28 cellular contexts compared by ENCODE assay signal in genomic region chr13:113058988-113059850, GRCh38. TPM values are rescaled to one million over a fixed set of nuclear protein-coding genes. Genes with fewer than 3 reads are reported as not detected.
A peak's percentile ranks its signal among the peaks of the same experiment; 100 is the strongest.
DNase-seq lines count a peak whose midpoint lies in the region; ATAC-seq, FAIRE-seq and TF ChIP-seq lines count a peak whose summit lies in the region.
"Had no signal": no experiment of that assay in that cellular context is flagged by ENCODE, and none has a peak within 500 bp of the region (broad histone marks: within the 10 kb centered on the region; RNA-seq: fewer than 3 reads in every experiment).

No MANE protein-coding gene starts in this region.

- ATAC-seq in left ventricle myocardium superior: no peak
- ATAC-seq in HG03432 (IDR thresholded peaks at IDR 0.05; ENCODE audit: unreplicated experiment): no peak
- ATAC-seq: activated naive CD8-positive, alpha-beta T cell treated with anti-CD3 and anti-CD28 coated beads, Interleukin-2, amount 50 U/mL, for 24 hours; sciatic nerve; stimulated activated naive B cell treated with anti-CD40 and anti-IgM and Interleukin-4, amounts not matched to agents 10 μg/mL and 1 μg/mL and 100 μg/mL, for 72 hours had no signal

- DNase-seq in DMS53 (lab: John Stamatoyannopoulos, UW) (peak; percentile 25), DMS53 treated with DMSO at 0.1 percent for 48 hours (lab: John Stamatoyannopoulos, UW; ENCODE audit: unreplicated experiment) (no peak), bronchial epithelial cell (ENCODE audit: low read depth) (no peak), left ventricle myocardium superior (peak; percentile 13), superior temporal gyrus (ENCODE audit: extremely low spot score) (peak; percentile 29), H7 (no peak), HTR-8/SVneo (ENCODE audit: insufficient read length, low spot score) (no peak)
- DNase-seq: activated CD4-positive, alpha-beta T cell treated with anti-CD3 and anti-CD28 coated beads, Interleukin-2, amount 10 ng/mL, durations not matched to agents 24 days and 14 days; activated gamma-delta T cell; activated naive CD8-positive, alpha-beta T cell treated with anti-CD3 and anti-CD28 coated beads, Interleukin-2, amount 50 U/mL, for 24 hours; activated T-cell treated with anti-CD3 and anti-CD28 coated beads, Interleukin-2, amount 50 U/mL, for 24 hours; CD4-positive, alpha-beta T cell; effector memory CD4-positive, alpha-beta T cell; H9; NCI-H1436; NCI-H2107; NCI-H446 treated with DMSO at 0.1 percent for 48 hours; SHP77 treated with DMSO at 0.1 percent for 48 hours; stimulated activated CD4-positive, alpha-beta T cell treated with anti-CD3 and anti-CD28 coated beads, Interleukin-4, amount 100 ng/mL, for 4 hours; stimulated activated naive B cell treated with anti-CD40 and anti-IgM and Interleukin-4, amounts not matched to agents 10 μg/mL and 1 μg/mL and 100 μg/mL, for 72 hours; testis had no signal

- H3K36me3 ChIP-seq in bronchial epithelial cell (ENCODE audit: control insufficient read depth, insufficient read depth, low read length) (no peaks in the 10 kb centered on the region), H7 (replicated peaks; ENCODE audit: control insufficient read depth, insufficient read depth, low read length) (no peaks in the 10 kb centered on the region)
- H3K36me3 ChIP-seq: vagina had no signal

- no peak overlapping the region for H3K4me3 ChIP-seq in bronchial epithelial cell (ENCODE audit: low read depth, low read length)
- no peak overlapping the region for H3K4me3 ChIP-seq in H7 (ENCODE audit: insufficient read depth, low read depth, low read length)
- H3K4me3 ChIP-seq: heart left ventricle, testis, vagina had no signal

- H3K27me3 ChIP-seq in bronchial epithelial cell (ENCODE audit: control insufficient read depth, insufficient read depth, low read length) (no peaks in the 10 kb centered on the region), H7 (ENCODE audit: control insufficient read depth, insufficient read depth, low read length) (no peaks in the 10 kb centered on the region)
- H3K27me3 ChIP-seq: heart left ventricle, testis, vagina had no signal

- intact Hi-C loops in left ventricle myocardium superior (cut with micrococcal nuclease): no loop called here

- FAIRE-seq in bronchial epithelial cell (lab: Jason Lieb, UNC): peak; percentile 32
- FAIRE-seq in HTR-8/SVneo (lab: Jason Lieb, UNC): no peak
- FAIRE-seq: GM12891 had no signal

- no peak for TF ChIP-seq CTCF in bronchial epithelial cell (IDR thresholded peaks at IDR 0.05; ENCODE audit: insufficient read depth, low read length, severe bottlenecking)

RNA-seq across cellular contexts. Expression of gene F7, which starts 46.4 kb away (rescaled TPM):
- not detected in 2 replicates for total RNA-seq in bronchial epithelial cell
- not detected for total RNA-seq in left ventricle myocardium superior
- total RNA-seq in H7 (2014; rRNA removed; shearing (Covaris generic)): 0.28 and 1.5 TPM in 2 replicates
- total RNA-seq: activated CD4-positive, alpha-beta T cell treated with anti-CD3 and anti-CD28 coated beads, Interleukin-2, amount 10 ng/mL, durations not matched to agents 24 days and 14 days; CD4-positive, alpha-beta T cell; fibroblast of villous mesenchyme; OCI-LY7; vagina had no signal

Comparison
In these comparisons a context has a peak if more than half of its experiments do, and no peak if none do; other contexts are left out.
1. DNase-seq: peak in DMS53 (single experiment), left ventricle myocardium superior (single experiment) and superior temporal gyrus (single experiment); none in DMS53 treated with DMSO at 0.1 percent for 48 hours (single experiment), bronchial epithelial cell (single experiment), H7 (single experiment) and HTR-8/SVneo (single experiment).